In the genomic region with DNA sequence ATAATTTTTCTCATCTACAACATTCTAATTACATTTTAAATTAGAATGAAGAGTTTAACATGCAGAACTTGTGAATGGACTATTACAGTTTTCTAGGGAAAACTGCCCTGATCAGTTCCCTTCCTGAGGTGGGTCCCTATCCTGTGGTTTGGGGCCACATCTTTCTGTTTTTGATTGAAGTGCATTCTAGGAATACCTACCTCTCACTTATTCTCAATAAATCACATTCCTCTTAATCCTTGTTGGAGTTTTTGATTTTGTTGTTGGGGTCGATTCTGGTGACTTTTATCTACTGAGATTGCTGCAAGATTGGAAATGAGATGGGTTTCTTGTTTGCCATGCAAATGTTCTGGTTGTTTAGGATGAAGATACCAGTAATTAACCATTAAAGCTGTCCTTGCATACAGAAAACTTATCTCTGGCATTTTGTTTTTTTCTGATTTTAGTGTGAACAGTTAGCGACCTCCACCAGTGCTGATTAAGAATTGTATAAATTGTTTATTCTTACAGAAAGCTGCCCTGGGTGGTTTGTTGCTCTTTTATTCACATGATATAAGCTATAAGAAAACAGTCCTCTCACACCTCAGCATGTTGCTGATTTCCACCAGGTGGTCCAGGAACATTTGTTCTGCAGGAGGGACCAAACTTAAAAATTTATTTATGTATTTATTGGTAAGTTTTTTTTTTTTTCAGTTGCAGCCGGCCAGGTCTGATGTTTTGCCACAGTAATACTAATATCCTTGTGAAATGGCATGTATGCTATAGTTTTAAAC, we compare ENCODE assay signal across 8 cellular contexts.
A peak's percentile ranks its signal among the peaks of the same experiment; 100 is the strongest.
DNase-seq lines count a peak whose midpoint lies in the region; ATAC-seq, FAIRE-seq and TF ChIP-seq lines count a peak whose summit lies in the region.

No MANE protein-coding gene starts in this region.

- DNase-seq in DMS53 (lab: John Stamatoyannopoulos, UW) (peak; percentile 58), DMS53 treated with DMSO at 0.1 percent for 48 hours (lab: John Stamatoyannopoulos, UW; ENCODE audit: unreplicated experiment) (no peak), SK-N-MC (ENCODE audit: low read depth, low spot score) (no peak), foreskin keratinocyte (no peak), small intestine (no peak), NCI-H1105 (lab: John Stamatoyannopoulos, UW) (no peak)
- DNase-seq in activated CD4-positive, alpha-beta T cell treated with anti-CD3 and anti-CD28 coated beads, Interleukin-2, amount 50 U/mL, for 48 hours = no peak

- H3K9ac ChIP-seq in SK-N-MC (ENCODE audit: insufficient read length) = no peak overlapping the region

- FAIRE-seq in small intestine (lab: Jason Lieb, UNC) = peak; percentile 5

- no peaks in the 10 kb centered on the region for H3K36me3 ChIP-seq in SK-N-MC (ENCODE audit: insufficient read depth, low read length)
- no peaks in the 10 kb centered on the region for H3K36me3 ChIP-seq in small intestine (ENCODE audit: control insufficient read depth in 2 of 2, insufficient read depth in 2 of 2, low read length in 2 of 2)

- H3K27ac ChIP-seq in SK-N-MC (no peak overlapping the region), foreskin keratinocyte (peak overlapping the region; percentile 78), small intestine (ENCODE audit: low read depth in 1 of 2, low read length in 1 of 2) (no peak overlapping the region)

- H3K9me3 ChIP-seq in SK-N-MC (ENCODE audit: low read depth, low read length) (no peaks in the 10 kb centered on the region), small intestine (ENCODE audit: control insufficient read depth, low read depth) (no peaks in the 10 kb centered on the region)

- H3K27me3 ChIP-seq in foreskin keratinocyte = no peaks in the 10 kb centered on the region
- no peaks in the 10 kb centered on the region for H3K27me3 ChIP-seq in small intestine (ENCODE audit: control insufficient read depth in 2 of 2, insufficient read depth in 2 of 2, low read length in 2 of 2)

- TF ChIP-seq CTCF in foreskin keratinocyte (conservative IDR thresholded peaks at IDR 0.05) = no peak

- peaks cover 20% of the 10 kb centered on the region for H3K4me1 ChIP-seq in foreskin keratinocyte
- H3K4me1 ChIP-seq in small intestine (ENCODE audit: control insufficient read depth in 2 of 2, insufficient read depth in 1 of 2, low read depth in 1 of 2, low read length in 1 of 2) = peaks cover 0 to under 1% of the 10 kb centered on the region in 2 donors

- peak overlapping the region; percentile 76 for H3K4me3 ChIP-seq in SK-N-MC
- H3K4me3 ChIP-seq in small intestine (ENCODE audit: low read depth in 1 of 2, low read length in 2 of 2) = no peak overlapping the region

- ATAC-seq in foreskin keratinocyte = no peak
- ATAC-seq in GM18511 (IDR thresholded peaks at IDR 0.05; ENCODE audit: unreplicated experiment) = no peak

- 35 to 56% (median 49%) methylated on average over 3 of the region's 3 CpGs for WGBS in small intestine, 3 donors
